In the genomic region with DNA sequence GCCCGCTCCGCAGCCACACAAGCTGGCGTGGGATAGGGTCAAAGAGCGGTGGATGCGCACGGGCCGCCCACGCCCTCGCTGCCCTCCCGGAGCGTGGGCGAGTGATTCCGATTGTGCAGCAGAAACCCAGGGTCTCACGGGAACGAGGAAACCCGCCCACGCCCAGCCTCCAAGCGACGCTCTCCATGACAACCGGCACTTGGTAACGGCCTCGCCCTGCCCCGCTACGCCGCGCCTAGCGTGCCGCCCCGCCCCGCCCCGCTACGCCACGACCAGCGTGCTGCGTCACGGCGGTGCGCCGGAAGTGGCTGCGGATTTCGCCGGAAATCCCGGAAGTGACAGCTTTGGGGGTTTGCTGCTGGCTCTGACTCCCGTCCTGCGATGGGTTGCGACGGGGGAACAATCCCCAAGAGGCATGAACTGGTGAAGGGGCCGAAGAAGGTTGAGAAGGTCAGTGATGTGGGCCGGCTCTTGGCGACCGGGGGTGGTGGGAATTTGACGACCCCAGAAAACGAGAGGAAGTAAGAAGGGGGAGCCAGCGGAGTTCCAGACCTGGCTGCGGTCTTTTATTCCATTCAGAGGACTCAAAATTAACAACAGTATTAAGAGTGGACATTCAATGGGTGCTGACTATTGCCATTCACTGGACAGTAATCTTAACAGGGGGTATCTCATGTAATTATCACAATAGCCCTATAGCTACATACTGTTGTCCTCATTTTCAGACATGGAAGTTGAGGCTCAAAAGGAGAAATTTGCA, we compare ENCODE assay signal across 8 cellular contexts. TPM values are rescaled to one million over a fixed set of nuclear protein-coding genes. Genes with fewer than 3 reads are reported as not detected.
DNase-seq lines count a peak whose midpoint lies in the region; TF ChIP-seq lines count a peak whose summit lies in the region.

RTF2 (plus strand) TSS at position 311 of the 760 bp plus-strand sequence; CDS start at position 382, 71 bp downstream.

- WGBS in stomach, 5 donors, result 0 to 1% (median 0%) methylated on average over 25 to 55 of the region's 55 CpGs

- H3K9me3 ChIP-seq in MM.1S (replicated peaks; ENCODE audit: insufficient read depth, low read length) (no peaks in the 10 kb centered on the region), stomach (no peaks in the 10 kb centered on the region)

- H3F3A ChIP-seq in MM.1S (ENCODE audit: insufficient read depth, low read length), result no peaks in the 10 kb centered on the region

- peak within 1 kb of the TSS; percentile 99 for H3K27ac Mint-ChIP-seq in neural crest cell (ENCODE audit: unreplicated experiment)

- peak within 1 kb of the TSS; percentile 47; the same call in 1 of the 2 replicates for H3K27ac ChIP-seq in MM.1S (ENCODE audit: low read length)
- peak within 1 kb of the TSS; percentile 75 to 89 (median 87) for H3K27ac ChIP-seq in stomach

- H3K27me3 Mint-ChIP-seq in neural crest cell (ENCODE audit: low read depth), result peaks cover 4% of the 10 kb centered on the region

- H3K79me2 ChIP-seq in MM.1S (ENCODE audit: low read length), result peaks cover 41% of the 10 kb centered on the region

- TF ChIP-seq POLR2A in stomach (IDR thresholded peaks at IDR 0.05), result no peak

- H3K4me2 ChIP-seq in MM.1S (ENCODE audit: low read depth, low read length), result peak within 1 kb of the TSS; percentile 77

- peak within 1 kb of the TSS; percentile 83 for H3K9ac ChIP-seq in MM.1S (ENCODE audit: low read length)

- TF ChIP-seq CTCF in MM.1S (IDR thresholded peaks at IDR 0.05; ENCODE audit: low read length) (no peak), foreskin fibroblast (IDR thresholded peaks at IDR 0.05; ENCODE audit: low read depth, low read length) (no peak), neural crest cell (conservative IDR thresholded peaks at IDR 0.05) (no peak), stomach (IDR thresholded peaks at IDR 0.05) (no peak)

- peak within 1 kb of the TSS; percentile 93 for H2AFZ ChIP-seq in MM.1S (ENCODE audit: low read length)

- H3K4me1 Mint-ChIP-seq in neural crest cell, result peaks cover 22% of the 10 kb centered on the region

- H3K36me3 Mint-ChIP-seq in neural crest cell (ENCODE audit: low read depth), result no peaks in the 10 kb centered on the region

- DNase-seq in GDM1 (lab: John Stamatoyannopoulos, UW) (peak; percentile 94), HCEC 1CT (peak; percentile 92), MM.1S (peak; percentile 94), SIG-M5 treated with dmso at 0.1 percent for 504 hours (lab: John Stamatoyannopoulos, UW; ENCODE audit: unreplicated experiment) (peak; percentile 94), activated gamma-delta T cell treated with Interleukin-2 at 50 U/mL for 16 hours (peak; percentile 95), foreskin fibroblast (peak; percentile 99), neural crest cell (ENCODE audit: low read depth, low spot score) (peak; percentile 91), stomach (peak; percentile 94)

- H3K36me3 ChIP-seq in MM.1S (replicated peaks; ENCODE audit: insufficient read depth, low read length), result no peaks in the 10 kb centered on the region
- H3K36me3 ChIP-seq in stomach, result peaks cover 8 to 17% (median 12%) of the 10 kb centered on the region in 4 donors

- H3K27me3 ChIP-seq in MM.1S (replicated peaks; ENCODE audit: insufficient read depth, low read length) (peaks cover 10% of the 10 kb centered on the region), stomach (no peaks in the 10 kb centered on the region)

- H4K20me1 ChIP-seq in MM.1S (ENCODE audit: insufficient read depth, low read length), result no peaks in the 10 kb centered on the region

- intact Hi-C loops in stomach (cut with DNase I; ENCODE audit: low total_unique reads), result no loop called here

- no peaks in the 10 kb centered on the region for H3K9me2 ChIP-seq in MM.1S (replicated peaks; ENCODE audit: insufficient read depth, low read length)

- H3K4me3 ChIP-seq in MM.1S (ENCODE audit: low read length) (peak within 1 kb of the TSS; percentile 93), foreskin fibroblast (ENCODE audit: low read depth in 1 of 2, low read length in 2 of 2) (peak within 1 kb of the TSS; percentile 81 to 100), stomach (peak within 1 kb of the TSS; percentile 60 to 79 (median 70))

- H3K4me1 ChIP-seq in MM.1S (ENCODE audit: low read length), result peaks cover 8% of the 10 kb centered on the region
- H3K4me1 ChIP-seq in stomach, result peaks cover 8 to 50% (median 29%) of the 10 kb centered on the region in 4 donors

- H3K9me3 Mint-ChIP-seq in neural crest cell, result no peaks in the 10 kb centered on the region

- peak within 1 kb of the TSS; percentile 98 for H3K4me3 Mint-ChIP-seq in neural crest cell

- no peak for TF ChIP-seq EP300 in stomach (IDR thresholded peaks at IDR 0.05)

RNA-seq across cellular contexts. Expression of gene RTF2, which starts in this region (rescaled TPM):
- total RNA-seq in neural crest cell (70.7 and 75.3 TPM in 2 replicates), stomach (10 to 100 TPM in 3 of 5 donors, 1 to 10 TPM in 2; 5.5 to 62.5 (median 32.9) TPM)
- 10 to 100 TPM; 58.5 to 87.5 (median 62.9) TPM for polyA plus RNA-seq in stomach

Comparison
In these comparisons a context has a peak if more than half of its experiments do, and no peak if none do; other contexts are left out.
1. Peak in every context shown above with its lines: DNase-seq, H3K4me3 ChIP-seq and H3K27ac ChIP-seq.